In genomic region chr3:132804498-132804897, GRCh38 we compare ENCODE assay signal across 17 cellular contexts.
DNase-seq lines count a peak whose midpoint lies in the region; ATAC-seq, FAIRE-seq and TF ChIP-seq lines count a peak whose summit lies in the region.
"Had no signal": no experiment of that assay in that cellular context is flagged by ENCODE, and none has a peak within 500 bp of the region (broad histone marks: within the 10 kb centered on the region; RNA-seq: fewer than 3 reads in every experiment).

No MANE protein-coding gene starts in this region.

- no peaks in the 10 kb centered on the region for H3K36me3 Mint-ChIP-seq in WTC11
- H3K36me3 Mint-ChIP-seq: activated naive CD4-positive, alpha-beta T cell treated with anti-CD3 and anti-CD28 coated beads, Interleukin-2, amount 10 ng/mL, durations not matched to agents 7 days and 5 days; immature natural killer cell; neural progenitor cell had no signal

- intact Hi-C loops in left lung (cut with DNase I) = no loop called here
- intact Hi-C loops in thyroid gland (cut with DNase I) = no loop called here
- intact Hi-C loops in spleen (cut with DNase I; ENCODE audit: low total_unique reads) = no loop called here

- no peaks in the 10 kb centered on the region for H3K9me3 Mint-ChIP-seq in WTC11
- H3K9me3 Mint-ChIP-seq: activated naive CD4-positive, alpha-beta T cell treated with anti-CD3 and anti-CD28 coated beads, Interleukin-2, amount 10 ng/mL, durations not matched to agents 7 days and 5 days; neural progenitor cell had no signal

- FAIRE-seq in HTR-8/SVneo (lab: Jason Lieb, UNC) = no peak

- H3K36me3 ChIP-seq in brain microvascular endothelial cell (replicated peaks) = no peaks in the 10 kb centered on the region
- H3K36me3 ChIP-seq in left lung = no peaks in the 10 kb centered on the region
- H3K36me3 ChIP-seq in thyroid gland = no peaks in the 10 kb centered on the region
- no peaks in the 10 kb centered on the region for H3K36me3 ChIP-seq in spleen
- H3K36me3 ChIP-seq: BE2C, neural progenitor cell had no signal

- H3K27ac ChIP-seq in brain microvascular endothelial cell (no peak overlapping the region), left lung (peak overlapping the region in 1 of 2 donors; percentile 8), thyroid gland (no peak overlapping the region), spleen (no peak overlapping the region)
- H3K27ac ChIP-seq: neural progenitor cell had no signal

- CTCF ChIA-PET in WTC11 (lab: Charles Lee) = interaction anchor here (1.2 to 1.5 kb wide), 2 partner anchors 74 to 237 kb away, joined by 3 to 4 read pairs; no protein-coding TSS in a partner anchor

- in situ Hi-C loops in brain microvascular endothelial cell (cut with HindIII; ENCODE audit: low pct_ligation_motif_present, low sequenced_read_pairs) = no loop called here

- DNase-seq in HTR-8/SVneo (ENCODE audit: insufficient read length, low spot score) = peak; percentile 15
- DNase-seq in brain microvascular endothelial cell = peak; percentile 15
- no peak for DNase-seq in left lung
- DNase-seq in thyroid gland = peak; percentile 8 to 34
- no peak for DNase-seq in WTC11 (ENCODE audit: low spot score)
- no peak for DNase-seq in spleen
- DNase-seq: activated CD4-positive, alpha-beta T cell treated with anti-CD3 and anti-CD28 coated beads, Interleukin-2, amount 50 U/mL, for 1 hour; activated naive CD4-positive, alpha-beta T cell treated with anti-CD3 and anti-CD28 coated beads, Interleukin-2, amount 10 ng/mL, durations not matched to agents 7 days and 5 days; caudate nucleus; HCEC 1CT; immature natural killer cell; NCI-H2029; stimulated activated CD4-positive, alpha-beta T cell treated with anti-CD3 and anti-CD28 coated beads, Interleukin-1b, Interleukin-23, amount 100 ng/mL, for 48 hours; substantia nigra had no signal

- H3K9me3 ChIP-seq in left lung = no peaks in the 10 kb centered on the region
- no peaks in the 10 kb centered on the region for H3K9me3 ChIP-seq in thyroid gland
- no peaks in the 10 kb centered on the region for H3K9me3 ChIP-seq in spleen
- H3K9me3 ChIP-seq: BE2C had no signal

- H3K4me1 Mint-ChIP-seq in WTC11 = 0 out of 2 replicates have a peak, but pooled peaks cover 4% of the 10 kb centered on the region
- H3K4me1 Mint-ChIP-seq: activated naive CD4-positive, alpha-beta T cell treated with anti-CD3 and anti-CD28 coated beads, Interleukin-2, amount 10 ng/mL, durations not matched to agents 7 days and 5 days; immature natural killer cell; neural progenitor cell had no signal

- TF ChIP-seq POLR2A in thyroid gland (IDR thresholded peaks at IDR 0.05) = no peak
- no peak for TF ChIP-seq POLR2A in spleen (IDR thresholded peaks at IDR 0.05)

- H3K4me3 ChIP-seq in brain microvascular endothelial cell (ENCODE audit: low read depth, low read length) (no peak overlapping the region), left lung (no peak overlapping the region), thyroid gland (replicated peaks in 1 of 3) (no peak overlapping the region), spleen (no peak overlapping the region)
- H3K4me3 ChIP-seq: neural progenitor cell had no signal

- H3K27ac Mint-ChIP-seq in WTC11 = no peak overlapping the region; the same call in 1 of the 2 replicates
- H3K27ac Mint-ChIP-seq: activated naive CD4-positive, alpha-beta T cell treated with anti-CD3 and anti-CD28 coated beads, Interleukin-2, amount 10 ng/mL, durations not matched to agents 7 days and 5 days; immature natural killer cell; neural progenitor cell had no signal

- peaks cover 0 to 9% of the 10 kb centered on the region in 2 donors for H3K4me1 ChIP-seq in left lung
- H3K4me1 ChIP-seq in thyroid gland = peaks cover 3 to 6% of the 10 kb centered on the region in 2 donors
- no peaks in the 10 kb centered on the region for H3K4me1 ChIP-seq in spleen
- H3K4me1 ChIP-seq: BE2C, neural progenitor cell had no signal

- no peaks in the 10 kb centered on the region for H3K27me3 ChIP-seq in brain microvascular endothelial cell (replicated peaks)
- no peaks in the 10 kb centered on the region for H3K27me3 ChIP-seq in left lung
- no peaks in the 10 kb centered on the region for H3K27me3 ChIP-seq in thyroid gland
- no peaks in the 10 kb centered on the region for H3K27me3 ChIP-seq in spleen (replicated peaks in 1 of 7)
- H3K27me3 ChIP-seq: BE2C, neural progenitor cell had no signal

- TF ChIP-seq CTCF in brain microvascular endothelial cell (IDR thresholded peaks at IDR 0.05; ENCODE audit: low read depth, low read length, missing control alignments) (no peak), left lung (IDR thresholded peaks at IDR 0.05) (no peak), thyroid gland (IDR thresholded peaks at IDR 0.05) (no peak), WTC11 (IDR thresholded peaks at IDR 0.05) (no peak), spleen (IDR thresholded peaks at IDR 0.05 in 8 of 11, conservative IDR thresholded peaks at IDR 0.05 in 3 of 11) (no peak)

- no peaks in the 10 kb centered on the region for H3K27me3 Mint-ChIP-seq in WTC11 (ENCODE audit: low read depth)

- ATAC-seq in left lung = peak; percentile 81
- ATAC-seq in WTC11 = no peak
- ATAC-seq in GM18519 (IDR thresholded peaks at IDR 0.05; ENCODE audit: low FRiP score, unreplicated experiment) = no peak

- H3K4me3 Mint-ChIP-seq in WTC11 = no peak overlapping the region
- H3K4me3 Mint-ChIP-seq: activated naive CD4-positive, alpha-beta T cell treated with anti-CD3 and anti-CD28 coated beads, Interleukin-2, amount 10 ng/mL, durations not matched to agents 7 days and 5 days; immature natural killer cell; neural progenitor cell had no signal

- POLR2A ChIA-PET in WTC11 (lab: Charles Lee) = no interaction called here

TF ChIP-seq in WTC11, 78 proteins besides CTCF, POLR2A, EP300 and RAD21:
- TF ChIP-seq NFE2L1 (CRISPR knock-in tag; IDR thresholded peaks at IDR 0.05) = no peak
- TF ChIP-seq ETV6 (CRISPR knock-in tag; IDR thresholded peaks at IDR 0.05) = no peak
- TF ChIP-seq USF1 (CRISPR knock-in tag; IDR thresholded peaks at IDR 0.05) = no peak
- TF ChIP-seq FOXP1 (CRISPR knock-in tag; IDR thresholded peaks at IDR 0.05; ENCODE audit: borderline replicate concordance) = no peak
- TF ChIP-seq ZNF317 (CRISPR knock-in tag; IDR thresholded peaks at IDR 0.05; ENCODE audit: borderline replicate concordance, low read depth) = no peak
- TF ChIP-seq IRF2 (CRISPR knock-in tag; IDR thresholded peaks at IDR 0.05; ENCODE audit: borderline replicate concordance, low read depth) = no peak
- no peak for TF ChIP-seq ZNF425 (CRISPR knock-in tag; conservative IDR thresholded peaks at IDR 0.05)
- no peak for TF ChIP-seq JUN (CRISPR knock-in tag; IDR thresholded peaks at IDR 0.05)
- TF ChIP-seq MYBL2 (CRISPR knock-in tag; IDR thresholded peaks at IDR 0.05) = no peak
- TF ChIP-seq HMGXB4 (CRISPR knock-in tag; IDR thresholded peaks at IDR 0.05) = no peak
- TF ChIP-seq ZSCAN18 (CRISPR knock-in tag; IDR thresholded peaks at IDR 0.05) = no peak

Comparison
In these comparisons a context has a peak if more than half of its experiments do, and no peak if none do; other contexts are left out.
1. DNase-seq: peak in HTR-8/SVneo (single experiment), brain microvascular endothelial cell (single experiment) and thyroid gland (2 of 2); none in left lung (0 of 2), WTC11 (single experiment) and spleen (single experiment).